25 cellular contexts compared by ENCODE assay signal in the genomic region with DNA sequence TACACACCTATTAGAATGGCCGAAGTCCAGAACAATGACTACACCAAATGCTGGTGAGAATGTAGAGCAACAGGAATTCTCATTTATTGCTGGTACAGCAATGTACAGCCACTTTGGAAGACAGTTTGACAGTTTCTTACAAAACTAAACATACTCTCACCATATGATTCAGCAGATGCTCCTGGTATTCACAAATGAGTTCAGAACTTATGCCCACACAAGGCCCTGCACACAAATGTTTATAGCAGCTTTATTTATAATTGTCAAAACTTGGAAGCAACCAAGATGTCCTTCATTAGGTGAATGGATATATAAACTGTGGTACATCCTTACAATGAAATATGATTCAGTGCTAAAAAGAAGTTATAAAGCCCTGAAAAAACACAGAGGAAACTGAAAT. TPM values are rescaled to one million over a fixed set of nuclear protein-coding genes. Genes with fewer than 3 reads are reported as not detected.
"Had no signal": no experiment of that assay in that cellular context is flagged by ENCODE, and none has a peak within 500 bp of the region (broad histone marks: within the 10 kb centered on the region; RNA-seq: fewer than 3 reads in every experiment).

No MANE protein-coding gene starts in this region.

- H3K9me3 Mint-ChIP-seq: dendritic cell treated with granulocyte-macrophage colony-stimulating factor and Interleukin-4, amounts not matched to agents 40 ng/mL and 50 ng/mL, for 4 days; endodermal cell had no signal

- DNase-seq: colonic mucosa; cortex of kidney; dermis blood vessel endothelial cell; dorsolateral prefrontal cortex; effector CD4-positive, alpha-beta T cell; effector CD8-positive, alpha-beta T cell; effector memory CD4-positive, alpha-beta T cell; endodermal cell; erythroblast; esophagus squamous epithelium; foreskin fibroblast; foreskin keratinocyte; foreskin melanocyte; gastrocnemius medialis; glutamatergic neuron; head of caudate nucleus; heart left ventricle; heart right ventricle had no signal

- H3K4me1 Mint-ChIP-seq: endodermal cell had no signal

- H3K27ac Mint-ChIP-seq: dendritic cell treated with granulocyte-macrophage colony-stimulating factor and Interleukin-4, amounts not matched to agents 40 ng/mL and 50 ng/mL, for 4 days; endodermal cell had no signal

- H3K36me3 ChIP-seq: colonic mucosa, esophagus muscularis mucosa, esophagus squamous epithelium, gastrocnemius medialis, gastroesophageal sphincter, heart left ventricle, heart right ventricle had no signal

- H3K4me1 ChIP-seq: colonic mucosa, esophagus squamous epithelium, foreskin keratinocyte, gastrocnemius medialis, gastroesophageal sphincter, heart left ventricle, heart right ventricle had no signal

- H3K27me3 ChIP-seq: colonic mucosa, esophagus muscularis mucosa, foreskin keratinocyte, gastrocnemius medialis, gastroesophageal sphincter, heart left ventricle, heart right ventricle had no signal

- H3K4me3 Mint-ChIP-seq: dendritic cell treated with granulocyte-macrophage colony-stimulating factor and Interleukin-4, amounts not matched to agents 40 ng/mL and 50 ng/mL, for 4 days; endodermal cell had no signal

- ATAC-seq: esophagus mucosa, foreskin keratinocyte, gastrocnemius medialis, gastroesophageal sphincter, heart left ventricle, heart right ventricle had no signal

- H3K4me3 ChIP-seq: colonic mucosa, coronary artery, dorsolateral prefrontal cortex, esophagus muscularis mucosa, esophagus squamous epithelium, gastrocnemius medialis, gastroesophageal sphincter, heart left ventricle, heart right ventricle had no signal

- H3K27ac ChIP-seq: colonic mucosa, coronary artery, dorsolateral prefrontal cortex, epithelial cell of prostate, esophagus muscularis mucosa, esophagus squamous epithelium, foreskin keratinocyte, gastrocnemius medialis, gastroesophageal sphincter, heart left ventricle, heart right ventricle had no signal

- H3K9me3 ChIP-seq: colonic mucosa, esophagus muscularis mucosa, esophagus squamous epithelium, gastrocnemius medialis, gastroesophageal sphincter, heart left ventricle, heart right ventricle had no signal

RNA-seq across cellular contexts. Expression of gene PTHLH, which starts 38.3 kb away (rescaled TPM):
- total RNA-seq: dermis blood vessel endothelial cell, endodermal cell, frontal cortex had no signal
